Comparison of ENCODE assay signal across 20 cellular contexts in genomic region chr2:213164263-213164662, GRCh38.
"Had no signal": no experiment of that assay in that cellular context is flagged by ENCODE, and none has a peak within 500 bp of the region (broad histone marks: within the 10 kb centered on the region; RNA-seq: fewer than 3 reads in every experiment).

No MANE protein-coding gene starts in this region.

- H3K4me3 ChIP-seq: body of pancreas, cardiac muscle cell, gastroesophageal sphincter, thoracic aorta, upper lobe of left lung had no signal

- ATAC-seq: activated CD8-positive, alpha-beta memory T cell treated with anti-CD3 and anti-CD28 coated beads, Interleukin-2, amount 10 ng/mL, durations not matched to agents 7 days and 5 days; activated CD8-positive, alpha-beta T cell treated with anti-CD3 and anti-CD28 coated beads for 36 hours; activated naive CD8-positive, alpha-beta T cell treated with anti-CD3 and anti-CD28 coated beads, Interleukin-2, amount 50 U/mL, for 24 hours; body of pancreas; gastroesophageal sphincter had no signal

- H3K4me1 ChIP-seq: body of pancreas had no signal

- H3K36me3 ChIP-seq: cardiac muscle cell, gastroesophageal sphincter, thoracic aorta, upper lobe of left lung had no signal

- DNase-seq: activated CD4-positive, alpha-beta T cell treated with anti-CD3 and anti-CD28 coated beads, Interleukin-2, amount 10 ng/mL, durations not matched to agents 7 days and 5 days; activated CD4-positive, CD25-positive, alpha-beta regulatory T cell treated with anti-CD3 and anti-CD28 coated beads, Interleukin-2, amount 50 U/mL, for 72 hours; activated CD8-positive, alpha-beta memory T cell treated with anti-CD3 and anti-CD28 coated beads, Interleukin-2, amount 10 ng/mL, durations not matched to agents 7 days and 5 days; activated CD8-positive, alpha-beta T cell treated with anti-CD3 and anti-CD28 coated beads for 36 hours; activated gamma-delta T cell; activated naive CD4-positive, alpha-beta T cell treated with anti-CD3 and anti-CD28 coated beads, Interleukin-2, amount 50 U/mL, for 16 hours; activated naive CD8-positive, alpha-beta T cell treated with anti-CD3 and anti-CD28 coated beads, Interleukin-2, amount 50 U/mL, for 24 hours; body of pancreas; head of caudate nucleus; occipital lobe; posterior cingulate gyrus; stimulated activated CD4-positive, alpha-beta T cell treated with anti-CD3 and anti-CD28 coated beads, Interleukin-2, amount 100 ng/mL, for 48 hours; stimulated activated CD8-positive, alpha-beta memory T cell treated with anti-CD3 and anti-CD28 coated beads, Interleukin-4, amount 100 ng/mL, for 48 hours; stimulated activated naive CD4-positive, alpha-beta T cell treated with Interleukin-2 at 50 U/mL for 16 hours; upper lobe of left lung had no signal

- H3K27ac ChIP-seq: body of pancreas, cardiac muscle cell, epithelial cell of prostate, gastroesophageal sphincter, thoracic aorta, upper lobe of left lung, VCaP had no signal

- H3K27me3 ChIP-seq: body of pancreas, cardiac muscle cell, gastroesophageal sphincter, upper lobe of left lung had no signal

- H3K9me3 ChIP-seq: body of pancreas, gastroesophageal sphincter, thoracic aorta, upper lobe of left lung had no signal
